In the genomic region with DNA sequence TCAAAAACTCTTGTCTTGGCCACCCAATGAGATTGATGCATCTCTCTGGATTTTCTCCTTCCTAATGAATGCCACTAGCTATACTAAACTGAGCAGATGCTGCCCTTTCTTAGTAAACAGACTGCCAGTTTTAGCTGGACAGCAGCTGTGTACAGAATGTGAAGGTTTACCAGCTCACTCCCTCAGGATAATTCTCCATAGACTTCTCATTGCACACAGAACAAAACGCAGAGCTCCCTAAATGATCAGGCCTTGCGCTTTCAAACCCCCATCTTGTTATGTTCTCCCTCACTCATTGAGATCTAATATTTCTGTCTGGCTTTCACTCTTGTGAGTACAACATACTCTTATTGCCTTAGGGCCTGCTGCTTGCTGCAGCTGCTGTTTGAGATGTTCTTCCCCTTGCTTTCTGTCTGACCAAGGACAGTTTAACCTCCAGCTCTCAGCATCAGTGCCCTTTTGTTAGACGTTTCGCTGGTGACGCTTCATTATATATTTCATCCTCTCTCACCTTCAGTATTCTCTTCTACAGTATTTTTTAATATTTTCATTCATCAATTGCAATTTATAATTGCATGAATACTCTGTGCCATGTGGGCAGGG, we compare ENCODE assay signal across 16 cellular contexts. TPM values are rescaled to one million over a fixed set of nuclear protein-coding genes. Genes with fewer than 3 reads are reported as not detected.
DNase-seq lines count a peak whose midpoint lies in the region; ATAC-seq, FAIRE-seq and TF ChIP-seq lines count a peak whose summit lies in the region.
"Had no signal": no experiment of that assay in that cellular context is flagged by ENCODE, and none has a peak within 500 bp of the region (broad histone marks: within the 10 kb centered on the region; RNA-seq: fewer than 3 reads in every experiment).

No MANE protein-coding gene starts in this region.

- peak; percentile 63 for ATAC-seq in K562
- ATAC-seq in upper lobe of left lung (ENCODE audit: low FRiP score in 2 of 2): no peak
- no peak for ATAC-seq in HG03521 (IDR thresholded peaks at IDR 0.05; ENCODE audit: unreplicated experiment)
- ATAC-seq in HG02623 (IDR thresholded peaks at IDR 0.05; ENCODE audit: unreplicated experiment): no peak
- ATAC-seq: activated CD8-positive, alpha-beta T cell treated with anti-CD3 and anti-CD28 coated beads for 36 hours; psoas muscle had no signal

- no peak overlapping the region for H3K4me3 Mint-ChIP-seq in CD8-positive, alpha-beta memory T cell
- H3K4me3 Mint-ChIP-seq: activated CD8-positive, alpha-beta T cell treated with anti-CD3 and anti-CD28 coated beads for 36 hours; activated T-helper 1 cell treated with anti-CD3 and anti-CD28 coated beads, Interleukin-12 subunit alpha, Interleukin-12 subunit beta, Interleukin-2, Interleukin-4 antibody, amounts not matched to agents 30 ng/mL and 10 ng/mL and 1 ng/mL, durations not matched to agents 14 hours and 24 hours and 36 hours; IgD-negative memory B cell had no signal

- H3K27ac Mint-ChIP-seq in CD8-positive, alpha-beta memory T cell: no peak overlapping the region
- H3K27ac Mint-ChIP-seq: activated CD8-positive, alpha-beta T cell treated with anti-CD3 and anti-CD28 coated beads for 36 hours; activated T-helper 1 cell treated with anti-CD3 and anti-CD28 coated beads, Interleukin-12 subunit alpha, Interleukin-12 subunit beta, Interleukin-2, Interleukin-4 antibody, amounts not matched to agents 30 ng/mL and 10 ng/mL and 1 ng/mL, durations not matched to agents 14 hours and 24 hours and 36 hours; IgD-negative memory B cell had no signal

- H3K36me3 Mint-ChIP-seq in CD8-positive, alpha-beta memory T cell: no peaks in the 10 kb centered on the region
- H3K36me3 Mint-ChIP-seq: IgD-negative memory B cell had no signal

- peaks cover 83% of the 10 kb centered on the region for H3K79me2 ChIP-seq in K562 (ENCODE audit: control insufficient read depth, insufficient read depth, low read length)

- no peaks in the 10 kb centered on the region for H3K4me1 ChIP-seq in CD8-positive, alpha-beta memory T cell (ENCODE audit: insufficient read depth, low read length)
- peaks cover 12 to 32% of the 10 kb centered on the region in 2 experiments for H3K4me1 ChIP-seq in K562 (replicated peaks in 1 of 2; ENCODE audit: control insufficient read depth in 2 of 2, insufficient read depth in 2 of 2, low read length in 2 of 2)
- H3K4me1 ChIP-seq in upper lobe of left lung: no peaks in the 10 kb centered on the region
- H3K4me1 ChIP-seq: psoas muscle had no signal

- no peak for TF ChIP-seq CTCF in K562 (IDR thresholded peaks at IDR 0.05 in 2 of 3, conservative IDR thresholded peaks at IDR 0.05 in 1 of 3; ENCODE audit: insufficient read depth in 2 of 3, low read depth in 1 of 3, low read length in 3 of 3)
- no peak for TF ChIP-seq CTCF in upper lobe of left lung (IDR thresholded peaks at IDR 0.05)

- H3K4me2 ChIP-seq in K562 (ENCODE audit: insufficient read depth, low read length): peak overlapping the region; percentile 61

- CTCF ChIA-PET in CD8-positive, alpha-beta memory T cell (lab: Charles Lee): no interaction called here
- CTCF ChIA-PET in K562 (lab: Yijun Ruan, JAX; ENCODE audit: low intra/inter-chr PET ratio): interaction anchor here (1.1 kb wide), 1 partner anchor 22 kb away, joined by 3 read pairs; no protein-coding TSS in a partner anchor

- H3K9me1 ChIP-seq in K562 (ENCODE audit: control insufficient read depth, insufficient read depth, low read length): no peaks in the 10 kb centered on the region

- no peaks in the 10 kb centered on the region for H3K9me3 Mint-ChIP-seq in CD8-positive, alpha-beta memory T cell
- H3K9me3 Mint-ChIP-seq: activated CD8-positive, alpha-beta T cell treated with anti-CD3 and anti-CD28 coated beads for 36 hours; activated T-helper 1 cell treated with anti-CD3 and anti-CD28 coated beads, Interleukin-12 subunit alpha, Interleukin-12 subunit beta, Interleukin-2, Interleukin-4 antibody, amounts not matched to agents 30 ng/mL and 10 ng/mL and 1 ng/mL, durations not matched to agents 14 hours and 24 hours and 36 hours; IgD-negative memory B cell had no signal

- TF ChIP-seq EP300 in K562 (IDR thresholded peaks at IDR 0.05; ENCODE audit: low read length) (no peak), upper lobe of left lung (IDR thresholded peaks at IDR 0.05) (no peak)

- TF ChIP-seq POLR2A in K562 (conservative IDR thresholded peaks at IDR 0.05) (peak; percentile 52; the same call in 1 of the 2 replicates), upper lobe of left lung (IDR thresholded peaks at IDR 0.05) (no peak)

- FAIRE-seq in K562 (lab: Jason Lieb, UNC): no peak

- WGBS in K562 (ENCODE audit: insufficient coverage, low coverage, missing lambda C conversion rate): 41% methylated on average over 5 of the region's 5 CpGs
- WGBS in upper lobe of left lung, 2 donors: 69 to 86% methylated on average over 5 of the region's 5 CpGs

- H3K9ac ChIP-seq in K562 (ENCODE audit: insufficient read depth in 1 of 2, low read depth in 2 of 2, low read length in 2 of 2): peak overlapping the region in 1 of 2 experiments; percentile 54; a peak in 2 of 4 replicates

- no peaks in the 10 kb centered on the region for H3K27me3 Mint-ChIP-seq in CD8-positive, alpha-beta memory T cell
- H3K27me3 Mint-ChIP-seq: activated CD8-positive, alpha-beta T cell treated with anti-CD3 and anti-CD28 coated beads for 36 hours; IgD-negative memory B cell had no signal

- H4K20me1 ChIP-seq in K562 (replicated peaks; ENCODE audit: control insufficient read depth, insufficient read depth, low read length): no peaks in the 10 kb centered on the region

- intact Hi-C loops in K562 (cut with micrococcal nuclease): loop anchor here (5.0 to 10.0 kb wide), 2 partner anchors 106 to 198 kb away; no protein-coding TSS in a partner anchor

- no TSS peak for BruUV-seq in K562 (replicated peaks; lab: Mats Ljungman, UMichigan)

- POLR2A ChIA-PET in CD8-positive, alpha-beta memory T cell (lab: Charles Lee): no interaction called here
- POLR2A ChIA-PET in K562 (lab: Yijun Ruan, JAX): interaction anchor here (0.6 to 1.5 kb wide), 5 partner anchors 9 to 300 kb away, joined by 3 read pairs; no protein-coding TSS in a partner anchor

- DNase-seq in CD8-positive, alpha-beta memory T cell: no peak
- DNase-seq in NCI-H1417 treated with DMSO at 0.1 percent for 48 hours (lab: John Stamatoyannopoulos, UW) (peak; percentile 72), NCI-H2227 (lab: John Stamatoyannopoulos, UW; ENCODE audit: unreplicated experiment) (peak; percentile 54), K562 (ENCODE audit: extremely low read depth in 1 of 4, low spot score in 3 of 4) (peak in 1 of 4 experiments; percentile 37), upper lobe of left lung (no peak), midbrain (lab: John Stamatoyannopoulos, UW) (no peak)
- DNase-seq: activated CD8-positive, alpha-beta T cell treated with anti-CD3 and anti-CD28 coated beads for 36 hours; central memory CD4-positive, alpha-beta T cell; effector CD8-positive, alpha-beta T cell; hypothalamus; NCI-H1048; psoas muscle had no signal

- no peaks in the 10 kb centered on the region for H3K4me1 Mint-ChIP-seq in CD8-positive, alpha-beta memory T cell
- H3K4me1 Mint-ChIP-seq: IgD-negative memory B cell had no signal

- no peaks in the 10 kb centered on the region for H3K9me3 ChIP-seq in CD8-positive, alpha-beta memory T cell (ENCODE audit: low read length)
- H3K9me3 ChIP-seq in K562 (replicated peaks; ENCODE audit: control insufficient read depth, insufficient read depth, low read depth, low read length) (no peaks in the 10 kb centered on the region; the same call in 1 of the 2 replicates), upper lobe of left lung (no peaks in the 10 kb centered on the region)
- H3K9me3 ChIP-seq: psoas muscle had no signal

- no peaks in the 10 kb centered on the region for H3K27me3 ChIP-seq in CD8-positive, alpha-beta memory T cell (ENCODE audit: insufficient read depth, low read length, poor library complexity, severe bottlenecking)
- H3K27me3 ChIP-seq in K562 (ENCODE audit: control insufficient read depth in 2 of 2, insufficient read depth in 2 of 2, low read length in 2 of 2) (no peaks in the 10 kb centered on the region), upper lobe of left lung (no peaks in the 10 kb centered on the region)

- TF ChIP-seq RAD21 in K562 (CRISPR knock-in tag; conservative IDR thresholded peaks at IDR 0.05 in 1 of 2, IDR thresholded peaks at IDR 0.05 in 1 of 2): no peak

- H3K36me3 ChIP-seq in CD8-positive, alpha-beta memory T cell (ENCODE audit: insufficient read depth, low read length): no peaks in the 10 kb centered on the region
- H3K36me3 ChIP-seq in K562 (ENCODE audit: control insufficient read depth, insufficient read depth, low read length): peaks cover 76% of the 10 kb centered on the region
- H3K36me3 ChIP-seq in upper lobe of left lung: no peaks in the 10 kb centered on the region

- peak overlapping the region; percentile 21; the same call in 1 of the 2 replicates for H2AFZ ChIP-seq in K562 (ENCODE audit: low read depth, low read length)

- in situ Hi-C loops in K562 (cut with MboI): no loop called here

- H3K27ac ChIP-seq in CD8-positive, alpha-beta memory T cell (ENCODE audit: low read depth, low read length): peak overlapping the region; percentile 10
- H3K27ac ChIP-seq in K562 (ENCODE audit: extremely low read depth, low read depth, low read length) (peak overlapping the region; percentile 82), upper lobe of left lung (no peak overlapping the region)
- H3K27ac ChIP-seq: psoas muscle had no signal

- no peak overlapping the region for H3K4me3 ChIP-seq in CD8-positive, alpha-beta memory T cell (ENCODE audit: low read length)
- H3K4me3 ChIP-seq in K562: no peak overlapping the region
- no peak overlapping the region for H3K4me3 ChIP-seq in upper lobe of left lung
- H3K4me3 ChIP-seq: psoas muscle had no signal

RNA-seq across cellular contexts. Expression of a gene that starts 17.3 kb away (rescaled TPM):
- under 1 TPM; 0.55 to 0.71 TPM for total RNA-seq in CD8-positive, alpha-beta memory T cell
- polyA plus RNA-seq in CD8-positive, alpha-beta memory T cell: 0.25 TPM
- 232 and 720 TPM in 2 replicates for total RNA-seq in K562 (2011; cell fraction: chromatin; rRNA removed; ENCODE audit: low replicate concordance)
- total RNA-seq in K562 (2011; cell fraction: nucleolus; rRNA removed): 107 and 158 TPM in 2 replicates
- total RNA-seq in K562 (2011; cell fraction: nucleoplasm; rRNA removed): 188 and 193 TPM in 2 replicates
- total RNA-seq in K562 (2014; rRNA removed): 58.9 and 63.1 TPM in 2 replicates
- total RNA-seq in K562 (2014; rRNA removed; fragmentation: Illumina TruSeq; extraction: Trizol): 125 and 149 TPM in 2 replicates
- 99.5 and 99.6 TPM in 2 replicates for total RNA-seq in K562 (2015; rRNA removed; fragmentation: Illumina TruSeq; extraction: Trizol)
- 89.3 and 92.6 TPM in 2 replicates for total RNA-seq in K562 (2021)
- 154 and 162 TPM in 2 replicates for polyA plus RNA-seq in K562 (2011; rRNA removed)
- polyA plus RNA-seq in K562 (2011; cell fraction: cytosol; rRNA removed): 20.7 and 41.1 TPM in 2 replicates
- 473 and 611 TPM in 2 replicates for polyA plus RNA-seq in K562 (2011; cell fraction: nucleus; rRNA removed)
- 50.0 and 60.1 TPM in 2 replicates for polyA plus RNA-seq in K562 (2012)
- polyA plus RNA-seq in K562 (2014; fragmentation: Illumina TruSeq; extraction: Trizol): 88.5 and 95.2 TPM in 2 replicates
- polyA plus RNA-seq in K562 (2014; fragmentation: Nextera tagmentation; extraction: Ambion mirVana): 10 to 100 TPM; 40.6 to 51.0 TPM
- 89.6 and 116 TPM in 2 replicates for polyA plus RNA-seq in K562 (2014; rRNA removed)
- polyA minus RNA-seq in K562 (2011; rRNA and poly(A)+ RNA removed): 192 and 222 TPM in 2 replicates
- 32.4 and 41.3 TPM in 2 replicates for polyA minus RNA-seq in K562 (2011; cell fraction: cytosol; rRNA and poly(A)+ RNA removed)
- 352 and 568 TPM in 2 replicates for polyA minus RNA-seq in K562 (2011; cell fraction: nucleus; rRNA and poly(A)+ RNA removed)
- 1 to 10 TPM in 4 of 6 donors, under 1 TPM in 2; 0.22 to 4.4 (median 1.1) TPM for total RNA-seq in upper lobe of left lung
- polyA plus RNA-seq: IgD-negative memory B cell, psoas muscle had no signal

Comparison
In these comparisons a context has a peak if more than half of its experiments do, and no peak if none do; other contexts are left out.
1. DNase-seq: peak in NCI-H1417 treated with DMSO at 0.1 percent for 48 hours (single experiment) and NCI-H2227 (single experiment); none in CD8-positive, alpha-beta memory T cell (0 of 5), upper lobe of left lung (0 of 2) and midbrain (single experiment).
2. H3K27ac ChIP-seq: peak in CD8-positive, alpha-beta memory T cell (single experiment) and K562 (single experiment); none in upper lobe of left lung (0 of 4).
3. RNA of a gene that starts 17.3 kb away (total RNA-seq): 58.9 to 720 TPM in K562; 0.22 to 4.4 TPM in upper lobe of left lung and 0.55 to 0.71 TPM in CD8-positive, alpha-beta memory T cell; every median in the first group is over 10 times any median in the second.